ENCODE assay signal across 32 cellular contexts in genomic region chr11:133811850-133812685, GRCh38. TPM values are rescaled to one million over a fixed set of nuclear protein-coding genes. Genes with fewer than 3 reads are reported as not detected.
"Had no signal": no experiment of that assay in that cellular context is flagged by ENCODE, and none has a peak within 500 bp of the region (broad histone marks: within the 10 kb centered on the region; RNA-seq: fewer than 3 reads in every experiment).

No MANE protein-coding gene starts in this region.

- H3K36me3 ChIP-seq: ascending aorta, cardiac muscle cell, esophagus muscularis mucosa, heart left ventricle, right lobe of liver, thoracic aorta, uterus had no signal

- ATAC-seq: activated CD8-positive, alpha-beta T cell treated with anti-CD3 and anti-CD28 coated beads, Interleukin-2, amount 10 ng/mL, durations not matched to agents 7 days and 5 days; foreskin keratinocyte; heart left ventricle; left colon; naive thymus-derived CD4-positive, alpha-beta T cell; right lobe of liver; stimulated activated naive CD8-positive, alpha-beta T cell treated with anti-CD3 and anti-CD28 coated beads, Interleukin-15, Interleukin-2, amounts not matched to agents 100 U/mL and 50 U/mL, for 24 hours had no signal

- H3K27me3 Mint-ChIP-seq: dendritic cell treated with granulocyte-macrophage colony-stimulating factor and Interleukin-4, amounts not matched to agents 40 ng/mL and 50 ng/mL, for 4 days had no signal

- DNase-seq: activated CD4-positive, alpha-beta T cell treated with anti-CD3 and anti-CD28 coated beads for 1 hour; activated CD4-positive, alpha-beta T cell treated with anti-CD3 and anti-CD28 coated beads, Interleukin-2, amount 50 U/mL, for 1 hour; activated CD8-positive, alpha-beta T cell treated with anti-CD3 and anti-CD28 coated beads, Interleukin-2, amount 10 ng/mL, durations not matched to agents 7 days and 5 days; activated gamma-delta T cell; activated naive CD4-positive, alpha-beta T cell treated with anti-CD3 and anti-CD28 coated beads, Interleukin-2, amount 10 ng/mL, durations not matched to agents 7 days and 5 days; activated naive CD8-positive, alpha-beta T cell treated with anti-CD3 and anti-CD28 coated beads, Interleukin-2, amount 10 ng/mL, durations not matched to agents 7 days and 5 days; activated T-cell treated with anti-CD3 and anti-CD28 coated beads, Interleukin-2, amount 50 U/mL, for 24 hours; endodermal cell; foreskin keratinocyte; heart left ventricle; hypothalamus; immature natural killer cell; kidney; left colon; mammary epithelial cell; naive thymus-derived CD4-positive, alpha-beta T cell; right lobe of liver; stimulated activated CD4-positive, alpha-beta T cell treated with anti-CD3 and anti-CD28 coated beads, Interleukin-2, amount 100 ng/mL, for 48 hours; stimulated activated naive CD8-positive, alpha-beta T cell treated with anti-CD3 and anti-CD28 coated beads, Interleukin-15, Interleukin-2, amounts not matched to agents 100 U/mL and 50 U/mL, for 24 hours; uterus had no signal

- H3K27ac ChIP-seq: ascending aorta, cardiac muscle cell, esophagus muscularis mucosa, foreskin keratinocyte, heart left ventricle, right lobe of liver, thoracic aorta, uterus had no signal

- H3K27me3 ChIP-seq: ascending aorta, cardiac muscle cell, foreskin keratinocyte, right lobe of liver, uterus had no signal

- H3K4me3 Mint-ChIP-seq: activated CD8-positive, alpha-beta T cell treated with anti-CD3 and anti-CD28 coated beads, Interleukin-2, amount 10 ng/mL, durations not matched to agents 7 days and 5 days; activated naive CD4-positive, alpha-beta T cell treated with anti-CD3 and anti-CD28 coated beads, Interleukin-2, amount 10 ng/mL, durations not matched to agents 7 days and 5 days; activated naive CD8-positive, alpha-beta T cell treated with anti-CD3 and anti-CD28 coated beads, Interleukin-2, amount 10 ng/mL, durations not matched to agents 7 days and 5 days; activated T-cell treated with anti-CD3 and anti-CD28 coated beads, Interleukin-2, amount 50 U/mL, for 24 hours; dendritic cell treated with granulocyte-macrophage colony-stimulating factor and Interleukin-4, amounts not matched to agents 40 ng/mL and 50 ng/mL, for 4 days; endodermal cell; immature natural killer cell; naive thymus-derived CD4-positive, alpha-beta T cell; type B pancreatic cell had no signal

- H3K9me3 ChIP-seq: ascending aorta, esophagus muscularis mucosa, heart left ventricle, right lobe of liver, thoracic aorta, uterus had no signal

- H3K27ac Mint-ChIP-seq: activated CD8-positive, alpha-beta T cell treated with anti-CD3 and anti-CD28 coated beads, Interleukin-2, amount 10 ng/mL, durations not matched to agents 7 days and 5 days; activated naive CD4-positive, alpha-beta T cell treated with anti-CD3 and anti-CD28 coated beads, Interleukin-2, amount 10 ng/mL, durations not matched to agents 7 days and 5 days; activated naive CD8-positive, alpha-beta T cell treated with anti-CD3 and anti-CD28 coated beads, Interleukin-2, amount 10 ng/mL, durations not matched to agents 7 days and 5 days; activated T-cell treated with anti-CD3 and anti-CD28 coated beads, Interleukin-2, amount 50 U/mL, for 24 hours; dendritic cell treated with granulocyte-macrophage colony-stimulating factor and Interleukin-4, amounts not matched to agents 40 ng/mL and 50 ng/mL, for 4 days; endodermal cell; immature natural killer cell; naive thymus-derived CD4-positive, alpha-beta T cell; type B pancreatic cell had no signal

- H3K4me3 ChIP-seq: ascending aorta, cardiac muscle cell, esophagus muscularis mucosa, heart left ventricle, right lobe of liver, thoracic aorta, uterus had no signal

- H3K9me3 Mint-ChIP-seq: activated naive CD4-positive, alpha-beta T cell treated with anti-CD3 and anti-CD28 coated beads, Interleukin-2, amount 10 ng/mL, durations not matched to agents 7 days and 5 days; activated naive CD8-positive, alpha-beta T cell treated with anti-CD3 and anti-CD28 coated beads, Interleukin-2, amount 10 ng/mL, durations not matched to agents 7 days and 5 days; activated T-cell treated with anti-CD3 and anti-CD28 coated beads, Interleukin-2, amount 50 U/mL, for 24 hours; dendritic cell treated with granulocyte-macrophage colony-stimulating factor and Interleukin-4, amounts not matched to agents 40 ng/mL and 50 ng/mL, for 4 days; endodermal cell; immature natural killer cell; type B pancreatic cell had no signal

- H3K4me1 ChIP-seq: ascending aorta, foreskin keratinocyte, right lobe of liver, uterus had no signal

- H3K36me3 Mint-ChIP-seq: activated naive CD4-positive, alpha-beta T cell treated with anti-CD3 and anti-CD28 coated beads, Interleukin-2, amount 10 ng/mL, durations not matched to agents 7 days and 5 days; activated naive CD8-positive, alpha-beta T cell treated with anti-CD3 and anti-CD28 coated beads, Interleukin-2, amount 10 ng/mL, durations not matched to agents 7 days and 5 days; brain; immature natural killer cell; naive thymus-derived CD4-positive, alpha-beta T cell; type B pancreatic cell had no signal

- H3K4me1 Mint-ChIP-seq: activated naive CD4-positive, alpha-beta T cell treated with anti-CD3 and anti-CD28 coated beads, Interleukin-2, amount 10 ng/mL, durations not matched to agents 7 days and 5 days; activated naive CD8-positive, alpha-beta T cell treated with anti-CD3 and anti-CD28 coated beads, Interleukin-2, amount 10 ng/mL, durations not matched to agents 7 days and 5 days; immature natural killer cell had no signal

RNA-seq across cellular contexts. Expression of gene SPATA19, which starts 33.2 kb away (rescaled TPM):
- total RNA-seq: activated CD8-positive, alpha-beta T cell treated with anti-CD3 and anti-CD28 coated beads, Interleukin-2, amount 10 ng/mL, durations not matched to agents 7 days and 5 days; activated naive CD8-positive, alpha-beta T cell treated with anti-CD3 and anti-CD28 coated beads, Interleukin-2, amount 10 ng/mL, durations not matched to agents 7 days and 5 days; ascending aorta; cardiac muscle cell; endodermal cell; esophagus muscularis mucosa; foreskin keratinocyte; heart left ventricle; kidney; left colon; liver; mammary epithelial cell; naive thymus-derived CD4-positive, alpha-beta T cell; omental fat pad; posterior vena cava; right lobe of liver; skeletal muscle tissue; T-helper 1 cell treated with Interleukin-12 subunit alpha and Interleukin-12 subunit beta and Interleukin-4 antibody, amounts not matched to agents 30 ng/mL and 1 ng/mL, for 36 hours; thoracic aorta; uterus had no signal
- polyA plus RNA-seq: cardiac muscle cell; foreskin keratinocyte; heart left ventricle; immature natural killer cell; liver; mammary epithelial cell; naive thymus-derived CD4-positive, alpha-beta T cell had no signal
